ENCODE assay signal across 23 cellular contexts in the genomic region with DNA sequence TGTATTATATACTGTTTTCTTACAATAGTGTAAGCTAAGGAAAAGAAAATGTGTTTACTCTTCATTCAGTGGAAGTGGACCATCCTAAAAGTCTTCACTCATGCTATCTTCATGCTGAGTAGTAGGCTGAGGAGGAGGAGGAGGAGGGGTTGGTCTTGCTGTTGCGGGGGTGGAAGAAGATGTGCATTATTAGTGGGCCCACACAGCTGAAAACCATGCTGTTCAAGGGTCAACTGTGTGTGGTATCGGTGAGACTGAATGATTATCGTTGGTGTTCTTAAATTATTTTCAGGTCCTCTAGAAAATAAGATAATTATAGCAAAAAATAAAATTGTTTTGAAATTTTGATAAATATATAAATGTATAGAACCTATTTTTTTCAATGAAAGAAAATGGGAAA. TPM values are rescaled to one million over a fixed set of nuclear protein-coding genes. Genes with fewer than 3 reads are reported as not detected.
DNase-seq lines count a peak whose midpoint lies in the region; TF ChIP-seq lines count a peak whose summit lies in the region.
"Had no signal": no experiment of that assay in that cellular context is flagged by ENCODE, and none has a peak within 500 bp of the region (broad histone marks: within the 10 kb centered on the region; RNA-seq: fewer than 3 reads in every experiment).

No MANE protein-coding gene starts in this region.

- intact Hi-C loops in MCF 10A (cut with micrococcal nuclease): no loop called here
- intact Hi-C loops in breast epithelium (cut with DNase I; ENCODE audit: low total_unique reads): no loop called here
- intact Hi-C loops in Calu3 (cut with micrococcal nuclease; ENCODE audit: unreplicated experiment): no loop called here
- intact Hi-C loops in PC-9 (cut with micrococcal nuclease; ENCODE audit: unreplicated experiment): no loop called here

- H3K4me2 ChIP-seq in PC-9: no peak overlapping the region
- H3K4me2 ChIP-seq: A549; BLaER1 treated with 17β-estradiol and CSF1 and Interleukin-3, amounts not matched to agents 10 nM and 100 nM had no signal

- CTCF ChIA-PET in MCF 10A (lab: Yijun Ruan, JAX) (no interaction called here), Calu3 (lab: Charles Lee) (no interaction called here), PC-9 (lab: Charles Lee) (no interaction called here)

- TF ChIP-seq CTCF in MCF 10A (IDR thresholded peaks at IDR 0.05; ENCODE audit: unreplicated experiment) (no peak), breast epithelium (IDR thresholded peaks at IDR 0.05) (no peak), Calu3 (IDR thresholded peaks at IDR 0.05; ENCODE audit: unreplicated experiment) (no peak), PC-9 (conservative IDR thresholded peaks at IDR 0.05) (no peak)

- H3K4me3 Mint-ChIP-seq in MCF 10A (ENCODE audit: unreplicated experiment) (no peak overlapping the region), Calu3 (ENCODE audit: low read depth, unreplicated experiment) (no peak overlapping the region)
- H3K4me3 Mint-ChIP-seq: B cell; CD4-positive, alpha-beta T cell; CD8-positive, alpha-beta T cell had no signal

- no peaks in the 10 kb centered on the region for H3K36me3 ChIP-seq in breast epithelium
- peaks cover 66% of the 10 kb centered on the region for H3K36me3 ChIP-seq in PC-9 (ENCODE audit: low read depth)

- H3K4me3 ChIP-seq in breast epithelium: no peak overlapping the region
- no peak overlapping the region for H3K4me3 ChIP-seq in PC-9
- H3K4me3 ChIP-seq: A549; BLaER1 treated with 17β-estradiol and CSF1 and Interleukin-3, amounts not matched to agents 10 nM and 100 nM; GM12878 had no signal

- H3K4me1 ChIP-seq in breast epithelium (no peaks in the 10 kb centered on the region), PC-9 (replicated peaks; ENCODE audit: insufficient read depth) (peaks cover 45% of the 10 kb centered on the region)
- H3K4me1 ChIP-seq: Caco-2 had no signal

- H2AFZ ChIP-seq in PC-9: no peak overlapping the region

- H3K4me1 Mint-ChIP-seq in MCF 10A (ENCODE audit: insufficient read depth, unreplicated experiment): peaks cover 20% of the 10 kb centered on the region
- H3K4me1 Mint-ChIP-seq in Calu3 (ENCODE audit: low read depth, unreplicated experiment): peaks cover 53% of the 10 kb centered on the region

- H3K27me3 Mint-ChIP-seq in MCF 10A (ENCODE audit: insufficient read depth, unreplicated experiment) (no peaks in the 10 kb centered on the region), Calu3 (ENCODE audit: unreplicated experiment) (no peaks in the 10 kb centered on the region)
- H3K27me3 Mint-ChIP-seq: B cell; CD4-positive, alpha-beta T cell had no signal

- H3K9me2 ChIP-seq in PC-9 (ENCODE audit: insufficient read depth): no peaks in the 10 kb centered on the region

- no peaks in the 10 kb centered on the region for H4K20me1 ChIP-seq in PC-9 (ENCODE audit: insufficient read depth)
- H4K20me1 ChIP-seq: BLaER1 treated with 17β-estradiol and CSF1 and Interleukin-3, amounts not matched to agents 10 nM and 100 nM had no signal

- POLR2A ChIA-PET in MCF 10A (lab: Yijun Ruan, JAX) (interaction anchor here (0.7 to 0.9 kb wide), 2 partner anchors 7 to 14 kb away, joined by 3 to 4 read pairs; no protein-coding TSS in a partner anchor), PC-9 (lab: Charles Lee; ENCODE audit: unreplicated experiment) (no interaction called here)

- no TSS peak for BruUV-seq in MCF 10A (replicated peaks; lab: Mats Ljungman, UMichigan)
- no TSS peak for BruUV-seq in Calu3 (replicated peaks; lab: Mats Ljungman, UMichigan)
- BruUV-seq in PC-9 (replicated peaks; lab: Mats Ljungman, UMichigan): no TSS peak

- H3K9me3 Mint-ChIP-seq in MCF 10A (ENCODE audit: unreplicated experiment): no peaks in the 10 kb centered on the region
- H3K9me3 Mint-ChIP-seq in Calu3 (ENCODE audit: low read depth, unreplicated experiment): no peaks in the 10 kb centered on the region
- H3K9me3 Mint-ChIP-seq: CD4-positive, alpha-beta T cell; CD8-positive, alpha-beta T cell had no signal

- no peaks in the 10 kb centered on the region for H3K27me3 ChIP-seq in breast epithelium
- H3K27me3 ChIP-seq in PC-9 (ENCODE audit: insufficient read depth, low read depth): no peaks in the 10 kb centered on the region
- H3K27me3 ChIP-seq: BLaER1 treated with 17β-estradiol and CSF1 and Interleukin-3, amounts not matched to agents 10 nM and 100 nM had no signal

- peak overlapping the region; percentile 5 for H3K27ac Mint-ChIP-seq in MCF 10A (ENCODE audit: low read depth, unreplicated experiment)
- peak overlapping the region; percentile 80 for H3K27ac Mint-ChIP-seq in Calu3 (ENCODE audit: unreplicated experiment)
- H3K27ac Mint-ChIP-seq: B cell; CD4-positive, alpha-beta T cell; CD8-positive, alpha-beta T cell had no signal

- no peaks in the 10 kb centered on the region for H3K9me3 ChIP-seq in breast epithelium
- H3K9me3 ChIP-seq in PC-9 (ENCODE audit: insufficient read depth, low read depth): peaks cover 4% of the 10 kb centered on the region; the same call in 1 of the 2 replicates
- H3K9me3 ChIP-seq: A549; BLaER1 treated with 17β-estradiol and CSF1 and Interleukin-3, amounts not matched to agents 10 nM and 100 nM; Caco-2 had no signal

- H3K36me3 Mint-ChIP-seq in MCF 10A (ENCODE audit: insufficient read depth, unreplicated experiment) (peaks cover 37% of the 10 kb centered on the region), Calu3 (ENCODE audit: insufficient read depth, unreplicated experiment) (peaks cover 67% of the 10 kb centered on the region)

- H3K27ac ChIP-seq in breast epithelium: no peak overlapping the region
- peak overlapping the region; percentile 40 for H3K27ac ChIP-seq in PC-9
- H3K27ac ChIP-seq: 22Rv1; A549; BLaER1 treated with 17β-estradiol and CSF1 and Interleukin-3, amounts not matched to agents 10 nM and 100 nM; C4-2B had no signal

- H3F3A ChIP-seq in PC-9 (ENCODE audit: insufficient read depth, low read depth): peaks cover 51% of the 10 kb centered on the region

- H3K79me2 ChIP-seq in PC-9 (ENCODE audit: low read depth): peaks cover 16% of the 10 kb centered on the region; the same call in 1 of the 2 replicates

- no peak for TF ChIP-seq POLR2A in breast epithelium (IDR thresholded peaks at IDR 0.05)

- DNase-seq in MCF 10A (ENCODE audit: unreplicated experiment): no peak
- no peak for DNase-seq in breast epithelium (ENCODE audit: low spot score in 2 of 2)
- DNase-seq in Calu3: no peak
- peak in 1 of 2 experiments; percentile 32 for DNase-seq in PC-9
- DNase-seq in HCEC 1CT: no peak
- no peak for DNase-seq in NCI-H526 (lab: John Stamatoyannopoulos, UW)
- DNase-seq: AML-193; Caco-2; CD4-positive, alpha-beta T cell; CD8-positive, alpha-beta T cell; DMS 273 treated with DMSO at 0.1 percent for 48 hours; DMS153; DMS53; DMS79; DND-41; EL; GDM1 had no signal

RNA-seq across cellular contexts. Expression of a gene that starts 22.0 kb away (rescaled TPM):
- total RNA-seq in MCF 10A (2022) (15.0 and 28.4 TPM in 2 replicates), breast epithelium (10 to 100 TPM; 13.1 to 30.9 (median 20.3) TPM), Calu3 (2022) (64.4 and 67.1 TPM in 2 replicates), PC-9 (2021) (33.6 and 54.8 TPM in 2 replicates)
